1 cellular context compared by ENCODE assay signal in the genomic region with DNA sequence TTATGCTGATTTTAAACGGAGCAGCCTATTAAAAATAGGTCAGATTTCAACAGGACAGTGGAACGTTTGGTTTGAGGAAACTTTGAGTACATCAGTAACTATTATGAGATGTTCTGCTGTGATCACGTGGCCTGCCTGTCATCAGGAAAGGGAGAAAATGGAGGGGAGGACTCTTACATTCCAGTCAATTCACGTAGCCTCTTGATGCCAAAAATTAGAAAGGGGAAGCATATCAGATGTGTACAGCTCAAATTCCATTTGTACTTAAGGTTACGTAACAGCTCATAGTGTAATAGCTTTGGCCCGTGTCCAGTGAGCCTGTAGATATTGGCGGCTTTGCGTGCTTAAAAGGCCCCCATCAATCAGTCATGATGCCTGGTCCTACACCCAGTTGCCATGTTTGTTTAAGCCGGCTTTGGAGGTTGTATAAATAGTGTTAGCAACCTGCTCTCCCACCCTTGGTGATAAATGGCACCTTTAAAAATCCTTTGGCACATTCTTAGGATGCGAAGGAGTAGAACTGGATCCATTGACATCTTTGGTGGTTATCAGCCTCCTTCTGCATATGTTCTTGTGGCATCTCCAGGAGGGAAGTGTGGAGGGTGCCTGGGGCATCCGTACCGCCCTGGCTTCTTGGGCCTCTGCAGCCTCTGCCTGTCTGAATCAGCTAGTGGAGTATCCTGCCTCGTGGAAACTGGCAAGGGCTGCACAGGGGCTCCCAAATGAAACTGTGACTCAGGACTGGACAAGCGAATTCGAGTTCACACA.
TF ChIP-seq lines count a peak whose summit lies in the region.

No MANE protein-coding gene starts in this region.

TF ChIP-seq in WTC11, 78 proteins besides CTCF, POLR2A, EP300 and RAD21 (continued from another document):
- TF ChIP-seq, protein P1, sequence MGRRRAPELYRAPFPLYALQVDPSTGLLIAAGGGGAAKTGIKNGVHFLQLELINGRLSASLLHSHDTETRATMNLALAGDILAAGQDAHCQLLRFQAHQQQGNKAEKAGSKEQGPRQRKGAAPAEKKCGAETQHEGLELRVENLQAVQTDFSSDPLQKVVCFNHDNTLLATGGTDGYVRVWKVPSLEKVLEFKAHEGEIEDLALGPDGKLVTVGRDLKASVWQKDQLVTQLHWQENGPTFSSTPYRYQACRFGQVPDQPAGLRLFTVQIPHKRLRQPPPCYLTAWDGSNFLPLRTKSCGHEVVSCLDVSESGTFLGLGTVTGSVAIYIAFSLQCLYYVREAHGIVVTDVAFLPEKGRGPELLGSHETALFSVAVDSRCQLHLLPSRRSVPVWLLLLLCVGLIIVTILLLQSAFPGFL (CRISPR knock-in tag; IDR thresholded peaks at IDR 0.05; ENCODE audit: borderline replicate concordance), result no peak
- TF ChIP-seq NR2C2 (CRISPR knock-in tag; IDR thresholded peaks at IDR 0.05) (no peak), SMAD4 (CRISPR knock-in tag; IDR thresholded peaks at IDR 0.05) (no peak), GABPB1 (CRISPR knock-in tag; IDR thresholded peaks at IDR 0.05) (no peak), GRHL2 (CRISPR knock-in tag; IDR thresholded peaks at IDR 0.05; ENCODE audit: insufficient replicate concordance, severe bottlenecking) (no peak), TEAD1 (CRISPR knock-in tag; IDR thresholded peaks at IDR 0.05) (no peak), TCF7 (CRISPR knock-in tag; IDR thresholded peaks at IDR 0.05; ENCODE audit: low read depth) (no peak), NFATC4 (CRISPR knock-in tag; IDR thresholded peaks at IDR 0.05) (no peak)
- TF ChIP-seq, protein P2, sequence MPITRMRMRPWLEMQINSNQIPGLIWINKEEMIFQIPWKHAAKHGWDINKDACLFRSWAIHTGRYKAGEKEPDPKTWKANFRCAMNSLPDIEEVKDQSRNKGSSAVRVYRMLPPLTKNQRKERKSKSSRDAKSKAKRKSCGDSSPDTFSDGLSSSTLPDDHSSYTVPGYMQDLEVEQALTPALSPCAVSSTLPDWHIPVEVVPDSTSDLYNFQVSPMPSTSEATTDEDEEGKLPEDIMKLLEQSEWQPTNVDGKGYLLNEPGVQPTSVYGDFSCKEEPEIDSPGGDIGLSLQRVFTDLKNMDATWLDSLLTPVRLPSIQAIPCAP (CRISPR knock-in tag; IDR thresholded peaks at IDR 0.05), result no peak
- TF ChIP-seq, protein P3, sequence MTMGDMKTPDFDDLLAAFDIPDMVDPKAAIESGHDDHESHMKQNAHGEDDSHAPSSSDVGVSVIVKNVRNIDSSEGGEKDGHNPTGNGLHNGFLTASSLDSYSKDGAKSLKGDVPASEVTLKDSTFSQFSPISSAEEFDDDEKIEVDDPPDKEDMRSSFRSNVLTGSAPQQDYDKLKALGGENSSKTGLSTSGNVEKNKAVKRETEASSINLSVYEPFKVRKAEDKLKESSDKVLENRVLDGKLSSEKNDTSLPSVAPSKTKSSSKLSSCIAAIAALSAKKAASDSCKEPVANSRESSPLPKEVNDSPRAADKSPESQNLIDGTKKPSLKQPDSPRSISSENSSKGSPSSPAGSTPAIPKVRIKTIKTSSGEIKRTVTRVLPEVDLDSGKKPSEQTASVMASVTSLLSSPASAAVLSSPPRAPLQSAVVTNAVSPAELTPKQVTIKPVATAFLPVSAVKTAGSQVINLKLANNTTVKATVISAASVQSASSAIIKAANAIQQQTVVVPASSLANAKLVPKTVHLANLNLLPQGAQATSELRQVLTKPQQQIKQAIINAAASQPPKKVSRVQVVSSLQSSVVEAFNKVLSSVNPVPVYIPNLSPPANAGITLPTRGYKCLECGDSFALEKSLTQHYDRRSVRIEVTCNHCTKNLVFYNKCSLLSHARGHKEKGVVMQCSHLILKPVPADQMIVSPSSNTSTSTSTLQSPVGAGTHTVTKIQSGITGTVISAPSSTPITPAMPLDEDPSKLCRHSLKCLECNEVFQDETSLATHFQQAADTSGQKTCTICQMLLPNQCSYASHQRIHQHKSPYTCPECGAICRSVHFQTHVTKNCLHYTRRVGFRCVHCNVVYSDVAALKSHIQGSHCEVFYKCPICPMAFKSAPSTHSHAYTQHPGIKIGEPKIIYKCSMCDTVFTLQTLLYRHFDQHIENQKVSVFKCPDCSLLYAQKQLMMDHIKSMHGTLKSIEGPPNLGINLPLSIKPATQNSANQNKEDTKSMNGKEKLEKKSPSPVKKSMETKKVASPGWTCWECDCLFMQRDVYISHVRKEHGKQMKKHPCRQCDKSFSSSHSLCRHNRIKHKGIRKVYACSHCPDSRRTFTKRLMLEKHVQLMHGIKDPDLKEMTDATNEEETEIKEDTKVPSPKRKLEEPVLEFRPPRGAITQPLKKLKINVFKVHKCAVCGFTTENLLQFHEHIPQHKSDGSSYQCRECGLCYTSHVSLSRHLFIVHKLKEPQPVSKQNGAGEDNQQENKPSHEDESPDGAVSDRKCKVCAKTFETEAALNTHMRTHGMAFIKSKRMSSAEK (CRISPR knock-in tag; IDR thresholded peaks at IDR 0.05; ENCODE audit: borderline replicate concordance), result no peak
